Comparison of ENCODE assay signal across 22 cellular contexts in genomic region chr1:117069220-117069844, GRCh38. TPM values are rescaled to one million over a fixed set of nuclear protein-coding genes. Genes with fewer than 3 reads are reported as not detected.
DNase-seq lines count a peak whose midpoint lies in the region; ATAC-seq, FAIRE-seq and TF ChIP-seq lines count a peak whose summit lies in the region.
"Had no signal": no experiment of that assay in that cellular context is flagged by ENCODE, and none has a peak within 500 bp of the region (broad histone marks: within the 10 kb centered on the region; RNA-seq: fewer than 3 reads in every experiment).

No MANE protein-coding gene starts in this region.

- POLR2A ChIA-PET in MCF 10A (lab: Yijun Ruan, JAX): interaction anchor here (0.8 to 2.1 kb wide), 7 partner anchors 9 to 233 kb away, joined by 3 to 7 read pairs (median 4); partner anchors contain the start of gene TTF2

- no peak for FAIRE-seq in GM12891 (lab: Jason Lieb, UNC)
- FAIRE-seq: pancreas had no signal

- H2AFZ ChIP-seq in mammary epithelial cell (ENCODE audit: low read depth, low read length): no peak overlapping the region
- H2AFZ ChIP-seq: PC-9 had no signal

- no peaks in the 10 kb centered on the region for H3K27me3 ChIP-seq in mammary epithelial cell (ENCODE audit: insufficient read depth, low read length)
- H3K27me3 ChIP-seq: esophagus squamous epithelium, pancreas, SJCRH30 had no signal

- peak overlapping the region; percentile 4 for H3K27ac Mint-ChIP-seq in MCF 10A (ENCODE audit: low read depth, unreplicated experiment)
- H3K27ac Mint-ChIP-seq in brain: peak overlapping the region in 4 of 5 experiments; percentile 8 to 31 (median 20)
- H3K27ac Mint-ChIP-seq in T-helper 17 cell: no peak overlapping the region
- H3K27ac Mint-ChIP-seq: T-helper 1 cell treated with Interleukin-12 subunit alpha and Interleukin-12 subunit beta and Interleukin-4 antibody, amounts not matched to agents 30 μg/mL and 1 μg/mL, for 36 hours had no signal

- peaks cover 25% of the 10 kb centered on the region for H3K79me2 ChIP-seq in mammary epithelial cell (ENCODE audit: insufficient read depth, low read length)

- in situ Hi-C loops in mammary epithelial cell (cut with MboI; ENCODE audit: low sequenced_read_pairs in 2 of 2): no loop called here

- no peak for DNase-seq in MCF 10A (ENCODE audit: unreplicated experiment)
- DNase-seq in mammary epithelial cell: no peak
- peak; percentile 65 for DNase-seq in NCI-H69 (lab: John Stamatoyannopoulos, UW)
- no peak for DNase-seq in GM12891 (ENCODE audit: insufficient read length, low spot score)
- DNase-seq in T-helper 17 cell: no peak
- no peak for DNase-seq in 8988T
- DNase-seq: activated CD4-positive, alpha-beta T cell treated with anti-CD3 and anti-CD28 coated beads, Interleukin-2, amount 50 U/mL, for 48 hours; activated naive CD4-positive, alpha-beta T cell treated with anti-CD3 and anti-CD28 coated beads, Interleukin-2, amount 50 U/mL, for 16 hours; activated T-cell treated with anti-CD3 and anti-CD28 coated beads, Interleukin-2, amount 50 U/mL, for 1 hour; effector CD8-positive, alpha-beta T cell; esophagus squamous epithelium; MV-4-11; NCI-H187 treated with DMSO at 0.1 percent for 48 hours; pancreas; PC-9; right cardiac atrium; SJCRH30; stimulated activated CD8-positive, alpha-beta memory T cell treated with anti-CD3 and anti-CD28 coated beads, Interleukin-4, amount 100 ng/mL, for 48 hours had no signal

- no peak overlapping the region for H3K4me2 ChIP-seq in mammary epithelial cell (ENCODE audit: insufficient read depth, low read depth, low read length)
- H3K4me2 ChIP-seq: PC-9 had no signal

- intact Hi-C loops in MCF 10A (cut with micrococcal nuclease) (loop anchor here (5.0 to 10.0 kb wide), 4 partner anchors 295 to 683 kb away; partner anchors contain the start of gene MAN1A2), mammary epithelial cell (cut with micrococcal nuclease) (loop anchor here (5.0 to 10.0 kb wide), 2 partner anchors 445 to 688 kb away; no protein-coding TSS in a partner anchor)

- WGBS in mammary epithelial cell (ENCODE audit: low coverage, missing lambda C conversion rate): 96% methylated on average over 4 of the region's 4 CpGs

- no peaks in the 10 kb centered on the region for H3K4me1 ChIP-seq in mammary epithelial cell (ENCODE audit: insufficient read depth, low read length)
- H3K4me1 ChIP-seq: esophagus squamous epithelium, pancreas, SJCRH30 had no signal

- H3K9me3 Mint-ChIP-seq in MCF 10A (ENCODE audit: unreplicated experiment) (no peaks in the 10 kb centered on the region), brain (no peaks in the 10 kb centered on the region)
- H3K9me3 Mint-ChIP-seq: CD14-positive monocyte; T-helper 1 cell treated with Interleukin-12 subunit alpha and Interleukin-12 subunit beta and Interleukin-4 antibody, amounts not matched to agents 30 μg/mL and 1 μg/mL, for 36 hours had no signal

- H3K4me3 Mint-ChIP-seq in MCF 10A (ENCODE audit: unreplicated experiment) (no peak overlapping the region), brain (no peak overlapping the region), T-helper 17 cell (no peak overlapping the region)
- H3K4me3 Mint-ChIP-seq: CD14-positive monocyte; T-helper 1 cell treated with Interleukin-12 subunit alpha and Interleukin-12 subunit beta and Interleukin-4 antibody, amounts not matched to agents 30 μg/mL and 1 μg/mL, for 36 hours had no signal

- no peaks in the 10 kb centered on the region for H3K27me3 Mint-ChIP-seq in MCF 10A (ENCODE audit: insufficient read depth, unreplicated experiment)
- H3K27me3 Mint-ChIP-seq in brain: no peaks in the 10 kb centered on the region
- H3K27me3 Mint-ChIP-seq in T-helper 17 cell: no peaks in the 10 kb centered on the region

- H3K9ac ChIP-seq in mammary epithelial cell (ENCODE audit: insufficient read depth, low read length): no peak overlapping the region

- H3K9me3 ChIP-seq in mammary epithelial cell (replicated peaks; ENCODE audit: insufficient read depth, low read length) (no peaks in the 10 kb centered on the region), T-helper 17 cell (ENCODE audit: control insufficient read depth, low read length, poor library complexity, severe bottlenecking) (no peaks in the 10 kb centered on the region)
- H3K9me3 ChIP-seq: esophagus squamous epithelium, pancreas, SJCRH30 had no signal

- H3K36me3 Mint-ChIP-seq in MCF 10A (ENCODE audit: insufficient read depth, unreplicated experiment) (peaks cover 5% of the 10 kb centered on the region), brain (no peaks in the 10 kb centered on the region), T-helper 17 cell (ENCODE audit: low read depth) (peaks cover 3% of the 10 kb centered on the region)

- BruUV-seq in MCF 10A (replicated peaks; lab: Mats Ljungman, UMichigan) (no TSS peak), mammary epithelial cell (replicated peaks; lab: Mats Ljungman, UMichigan) (no TSS peak)

- H3K36me3 ChIP-seq in mammary epithelial cell (ENCODE audit: insufficient read depth, low read length): peaks cover 5% of the 10 kb centered on the region
- H3K36me3 ChIP-seq: pancreas had no signal

- no peak overlapping the region for H3K27ac ChIP-seq in mammary epithelial cell (ENCODE audit: insufficient read depth, low read depth, low read length)
- H3K27ac ChIP-seq: esophagus squamous epithelium, pancreas, PC-9, SJCRH30 had no signal

- H3K4me3 ChIP-seq in mammary epithelial cell (replicated peaks in 1 of 3; ENCODE audit: insufficient read depth in 1 of 3, low read depth in 2 of 3, low read length in 3 of 3): no peak overlapping the region
- H3K4me3 ChIP-seq: esophagus squamous epithelium, pancreas, PC-9, SJCRH30 had no signal

- ATAC-seq in T-helper 17 cell: no peak
- no peak for ATAC-seq in GM18868 (IDR thresholded peaks at IDR 0.05; ENCODE audit: unreplicated experiment)
- ATAC-seq: pancreas had no signal

- TF ChIP-seq POLR2A in GM12891 (IDR thresholded peaks at IDR 0.05; ENCODE audit: low read depth, low read length): no peak

- no peak for TF ChIP-seq CTCF in MCF 10A (IDR thresholded peaks at IDR 0.05; ENCODE audit: unreplicated experiment)
- no peak for TF ChIP-seq CTCF in mammary epithelial cell (conservative IDR thresholded peaks at IDR 0.05 in 1 of 2, IDR thresholded peaks at IDR 0.05 in 1 of 2; ENCODE audit: extremely low read depth in 1 of 2, insufficient read depth in 1 of 2, low read depth in 1 of 2, low read length in 2 of 2)
- no peak for TF ChIP-seq CTCF in brain (conservative IDR thresholded peaks at IDR 0.05)

- CTCF ChIA-PET in MCF 10A (lab: Yijun Ruan, JAX) (interaction anchor here (0.5 to 12.9 kb wide), 13 partner anchors 8 to 825 kb away, joined by 3 to 201 read pairs (median 5); partner anchors contain the start of gene TTF2), mammary epithelial cell (lab: Charles Lee; ENCODE audit: low non-redundant PET) (no interaction called here)

- dilution Hi-C loops in mammary epithelial cell (cut with HindIII; ENCODE audit: low sequenced_read_pairs): loop anchor here (25.0 kb wide), 1 partner anchor 332 kb away; no protein-coding TSS in a partner anchor

- H3K4me1 Mint-ChIP-seq in MCF 10A (ENCODE audit: insufficient read depth, unreplicated experiment): no peaks in the 10 kb centered on the region
- peaks cover 34% of the 10 kb centered on the region for H3K4me1 Mint-ChIP-seq in brain
- peaks cover 26% of the 10 kb centered on the region for H3K4me1 Mint-ChIP-seq in T-helper 17 cell

- H4K20me1 ChIP-seq in mammary epithelial cell (ENCODE audit: insufficient read depth, low read length): no peaks in the 10 kb centered on the region

TF ChIP-seq in GM12891, 5 proteins besides CTCF, POLR2A, EP300 and RAD21:
- TF ChIP-seq POU2F2 (IDR thresholded peaks at IDR 0.05; ENCODE audit: low read depth, low read length): no peak
- no peak for TF ChIP-seq POLR2AphosphoS5 (IDR thresholded peaks at IDR 0.05; ENCODE audit: low read depth, low read length)
- TF ChIP-seq SPI1 (IDR thresholded peaks at IDR 0.05; ENCODE audit: low read depth, low read length): no peak
- TF ChIP-seq PAX5 (IDR thresholded peaks at IDR 0.05; ENCODE audit: insufficient read depth, low read length, severe bottlenecking): no peak
- TF ChIP-seq TAF1 (IDR thresholded peaks at IDR 0.05; ENCODE audit: low read depth, low read length): no peak

RNA-seq across cellular contexts. Expression of gene TTF2, which starts 9.2 kb away (rescaled TPM):
- 28.4 and 38.6 TPM in 2 replicates for total RNA-seq in MCF 10A (2022)
- total RNA-seq in mammary epithelial cell: 10 to 100 TPM; 15.5 to 41.3 TPM
- 19.1 TPM for polyA plus RNA-seq in mammary epithelial cell
- 30.7 TPM for polyA minus RNA-seq in mammary epithelial cell
- polyA plus RNA-seq in brain (ENCODE audit: insufficient read depth, low read depth, low replicate concordance): 8.4 TPM
- polyA plus RNA-seq in GM12891 (2012; ENCODE audit: low read depth, missing spikeins): 26.7 TPM
- total RNA-seq in T-helper 17 cell: 10 to 100 TPM; 49.2 to 50.9 TPM

RNA-seq across cellular contexts. Expression of gene TRIM45, which starts 52.2 kb away (rescaled TPM):
- 1.6 and 2.9 TPM in 2 replicates for total RNA-seq in MCF 10A (2022)
- total RNA-seq in mammary epithelial cell: 1 to 10 TPM; 2.7 to 4.0 TPM
- 1.8 TPM for polyA plus RNA-seq in mammary epithelial cell
- polyA minus RNA-seq in mammary epithelial cell: 2.9 TPM
- 5.0 TPM for polyA plus RNA-seq in brain (ENCODE audit: insufficient read depth, low read depth, low replicate concordance)
- polyA plus RNA-seq in GM12891 (2012; ENCODE audit: low read depth, missing spikeins): 0.67 TPM
- total RNA-seq in T-helper 17 cell: 1 to 10 TPM; 1.0 to 1.4 TPM
